ENCODE assay signal across 10 cellular contexts in the genomic region with DNA sequence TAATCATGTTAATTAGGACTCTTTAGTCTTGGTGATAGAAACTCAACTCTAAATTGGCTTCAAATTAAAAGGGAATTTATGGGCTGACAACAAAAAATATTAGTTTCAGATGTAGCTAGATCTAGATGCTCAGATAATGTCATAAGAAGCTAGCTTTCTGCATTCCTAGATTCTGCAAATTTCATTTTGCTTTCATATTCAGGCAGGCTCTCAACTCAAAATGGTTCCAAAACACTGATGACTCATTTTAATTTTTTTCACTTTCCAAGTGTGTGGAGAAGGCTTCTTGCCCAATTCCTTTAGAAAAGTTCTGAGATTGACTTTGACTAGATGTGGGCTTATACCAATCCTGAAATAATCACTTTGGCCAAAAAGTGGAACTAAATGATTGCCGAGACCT.
DNase-seq lines count a peak whose midpoint lies in the region; ATAC-seq and TF ChIP-seq lines count a peak whose summit lies in the region.
"Had no signal": no experiment of that assay in that cellular context is flagged by ENCODE, and none has a peak within 500 bp of the region (broad histone marks: within the 10 kb centered on the region; RNA-seq: fewer than 3 reads in every experiment).

No MANE protein-coding gene starts in this region.

- peaks cover 4% of the 10 kb centered on the region; the same call in 1 of the 2 replicates for H3K36me3 Mint-ChIP-seq in HFFc6 (ENCODE audit: low read depth)

- H2BK12ac ChIP-seq in mesenchymal stem cell (ENCODE audit: low read length in 2 of 2) = no peak overlapping the region

- no peak overlapping the region for H2AK5ac ChIP-seq in mesenchymal stem cell (ENCODE audit: low read length, severe bottlenecking)

- DNase-seq in HFFc6 (peak; percentile 23), mesenchymal stem cell (peak; percentile 26), SW480 (ENCODE audit: low spot score) (no peak), OCI-M2 (lab: John Stamatoyannopoulos, UW; ENCODE audit: unreplicated experiment) (no peak)
- DNase-seq: colonic mucosa had no signal

- WGBS in mesenchymal stem cell = no CpG with 5 or more reads among the region's 1 CpG

- no peak overlapping the region for H4K91ac ChIP-seq in mesenchymal stem cell (ENCODE audit: low read length)

- no peak overlapping the region for H3K23ac ChIP-seq in mesenchymal stem cell (ENCODE audit: low read length in 2 of 2)

- H2AFZ ChIP-seq in mesenchymal stem cell (ENCODE audit: low read depth, low read length) = no peak overlapping the region

- H3K4me3 ChIP-seq in mesenchymal stem cell (ENCODE audit: insufficient read depth in 1 of 2, low read depth in 1 of 2, low read length in 2 of 2) = peak overlapping the region in 1 of 2 experiments; percentile 59
- H3K4me3 ChIP-seq: colonic mucosa had no signal

- H4K8ac ChIP-seq in mesenchymal stem cell (ENCODE audit: low read length) = no peak overlapping the region

- H3K14ac ChIP-seq in mesenchymal stem cell (ENCODE audit: low read length in 2 of 2) = no peak overlapping the region

- no peak overlapping the region for H2BK15ac ChIP-seq in mesenchymal stem cell (ENCODE audit: low read depth, poor library complexity, severe bottlenecking)

- H3K36me3 ChIP-seq in mesenchymal stem cell (ENCODE audit: control insufficient read depth in 1 of 2, insufficient read depth in 2 of 2, low read depth in 1 of 2, low read length in 2 of 2) = no peaks in the 10 kb centered on the region
- H3K36me3 ChIP-seq: colonic mucosa had no signal

- H2BK5ac ChIP-seq in mesenchymal stem cell (ENCODE audit: low read depth, low read length, poor library complexity, severe bottlenecking) = no peak overlapping the region

- no peak overlapping the region for H3K4me2 ChIP-seq in mesenchymal stem cell (ENCODE audit: low read length, poor library complexity, severe bottlenecking)

- no peak overlapping the region for H2BK120ac ChIP-seq in mesenchymal stem cell (ENCODE audit: low read depth, low read length)

- H3K18ac ChIP-seq in mesenchymal stem cell (ENCODE audit: low read depth in 1 of 2, low read length in 2 of 2) = no peak overlapping the region

- peak overlapping the region; percentile 33; the same call in 1 of the 2 replicates for H3K4me3 Mint-ChIP-seq in HFFc6

- no peaks in the 10 kb centered on the region; the same call in 1 of the 2 replicates for H3K9me3 Mint-ChIP-seq in HFFc6

- H3K4ac ChIP-seq in mesenchymal stem cell (ENCODE audit: low read depth in 1 of 2, low read length in 2 of 2) = no peak overlapping the region

- H3K79me1 ChIP-seq in mesenchymal stem cell (replicated peaks; ENCODE audit: low read length, poor library complexity, severe bottlenecking) = no peaks in the 10 kb centered on the region

- peaks cover 8% of the 10 kb centered on the region; the same call in 1 of the 2 replicates for H3K4me1 Mint-ChIP-seq in HFFc6 (ENCODE audit: low read depth)

- no peak overlapping the region; the same call in 1 of the 2 replicates for H3K27ac Mint-ChIP-seq in HFFc6

- H3K9ac ChIP-seq in mesenchymal stem cell (ENCODE audit: low read length) = peak overlapping the region; percentile 59

- TF ChIP-seq CTCF in HFFc6 (IDR thresholded peaks at IDR 0.05) = no peak

- H3K27ac ChIP-seq in mesenchymal stem cell (ENCODE audit: low read length, poor library complexity, severe bottlenecking) = no peak overlapping the region
- H3K27ac ChIP-seq: colonic mucosa had no signal

- no peaks in the 10 kb centered on the region for H3K27me3 ChIP-seq in mesenchymal stem cell (ENCODE audit: control insufficient read depth in 1 of 2, insufficient read depth in 1 of 2, low read length in 2 of 2)
- H3K27me3 ChIP-seq: colonic mucosa had no signal

- H3K4me1 ChIP-seq in mesenchymal stem cell (ENCODE audit: control insufficient read depth, insufficient read depth, low read depth, low read length) = no peaks in the 10 kb centered on the region
- H3K4me1 ChIP-seq: colonic mucosa had no signal

- H3K9me3 ChIP-seq in mesenchymal stem cell (ENCODE audit: control insufficient read depth, low read length) = no peaks in the 10 kb centered on the region
- H3K9me3 ChIP-seq: colonic mucosa had no signal

- ATAC-seq in GM18520 (IDR thresholded peaks at IDR 0.05; ENCODE audit: unreplicated experiment) (peak; percentile 79), HG03571 (IDR thresholded peaks at IDR 0.05; ENCODE audit: unreplicated experiment) (peak; percentile 59), esophagus mucosa (no peak), HG03139 (IDR thresholded peaks at IDR 0.05; ENCODE audit: unreplicated experiment) (no peak)
- ATAC-seq: SK-N-SH treated with all-trans-retinoic acid at 6 μM for 48 hours had no signal

- no peaks in the 10 kb centered on the region for H3K27me3 Mint-ChIP-seq in HFFc6 (ENCODE audit: insufficient read depth)

Comparison
In these comparisons a context has a peak if more than half of its experiments do, and no peak if none do; other contexts are left out.
1. ATAC-seq: peak in GM18520 (single experiment) and HG03571 (single experiment); none in esophagus mucosa (single experiment) and HG03139 (single experiment).
2. DNase-seq: peak in HFFc6 (single experiment) and mesenchymal stem cell (single experiment); none in SW480 (single experiment) and OCI-M2 (single experiment).